11 cellular contexts compared by ENCODE assay signal in genomic region chr3:115072265-115073008, GRCh38.
DNase-seq lines count a peak whose midpoint lies in the region; ATAC-seq and TF ChIP-seq lines count a peak whose summit lies in the region.
"Had no signal": no experiment of that assay in that cellular context is flagged by ENCODE, and none has a peak within 500 bp of the region (broad histone marks: within the 10 kb centered on the region; RNA-seq: fewer than 3 reads in every experiment).

No MANE protein-coding gene starts in this region.

- H3K27ac ChIP-seq in RWPE2 (ENCODE audit: poor library complexity, severe bottlenecking) = no peak overlapping the region
- peak overlapping the region; percentile 57 to 71 (median 60) for H3K27ac ChIP-seq in gastrocnemius medialis

- H3K36me3 ChIP-seq in RWPE2 (ENCODE audit: low read depth) (no peaks in the 10 kb centered on the region), gastrocnemius medialis (no peaks in the 10 kb centered on the region)

- CTCF ChIA-PET in activated CD4-positive, alpha-beta memory T cell treated with anti-CD3 and anti-CD28 coated beads for 36 hours (lab: Charles Lee) = interaction anchor here (1.0 to 1.8 kb wide), 2 partner anchors 19 to 22 kb away, joined by 3 to 8 read pairs; no protein-coding TSS in a partner anchor

- H3K4me3 Mint-ChIP-seq in activated CD4-positive, alpha-beta memory T cell treated with anti-CD3 and anti-CD28 coated beads for 36 hours = no peak overlapping the region
- H3K4me3 Mint-ChIP-seq: activated T-cell treated with anti-CD3 and anti-CD28 coated beads, Interleukin-2, amount 50 U/mL, for 72 hours; T-helper 2 cell treated with Interferon-gamma antibody and Interleukin-4, amounts not matched to agents 5 μg/mL and 100 μg/mL, for 36 hours had no signal

- no peaks in the 10 kb centered on the region for H3K27me3 ChIP-seq in RWPE2 (ENCODE audit: insufficient read depth, poor library complexity, severe bottlenecking)
- H3K27me3 ChIP-seq in gastrocnemius medialis = no peaks in the 10 kb centered on the region

- TF ChIP-seq POLR2A in gastrocnemius medialis (IDR thresholded peaks at IDR 0.05) = no peak

- H3K4me1 ChIP-seq in RWPE2 (ENCODE audit: insufficient read depth, poor library complexity, severe bottlenecking) = peaks cover 6% of the 10 kb centered on the region
- H3K4me1 ChIP-seq in gastrocnemius medialis = peaks cover 41 to 42% of the 10 kb centered on the region in 2 donors

- H3K27me3 Mint-ChIP-seq in activated CD4-positive, alpha-beta memory T cell treated with anti-CD3 and anti-CD28 coated beads for 36 hours = no peaks in the 10 kb centered on the region

- ATAC-seq in RWPE2 (ENCODE audit: low read depth) (peak; percentile 60; the same call in 2 of the 3 replicates), gastrocnemius medialis (peak; percentile 77 to 81)
- no peak for ATAC-seq in stimulated activated naive CD8-positive, alpha-beta T cell treated with anti-CD3 and anti-CD28 coated beads, Interleukin-15, Interleukin-2, amounts not matched to agents 100 U/mL and 50 U/mL, for 24 hours
- ATAC-seq: activated T-cell treated with anti-CD3 and anti-CD28 coated beads, Interleukin-2, amount 50 U/mL, for 72 hours had no signal

- H3K4me3 ChIP-seq in RWPE2 (ENCODE audit: severe bottlenecking) (no peak overlapping the region), fibroblast of mammary gland (ENCODE audit: control insufficient read depth, low read depth, low read length) (no peak overlapping the region), gastrocnemius medialis (no peak overlapping the region)

- POLR2A ChIA-PET in activated CD4-positive, alpha-beta memory T cell treated with anti-CD3 and anti-CD28 coated beads for 36 hours (lab: Charles Lee) = no interaction called here

- H3K36me3 Mint-ChIP-seq in activated CD4-positive, alpha-beta memory T cell treated with anti-CD3 and anti-CD28 coated beads for 36 hours = peaks cover 20% of the 10 kb centered on the region

- DNase-seq in H4 (ENCODE audit: low spot score) = peak; percentile 67
- DNase-seq in RWPE2 (ENCODE audit: low spot score) = no peak
- peak; percentile 70 for DNase-seq in fibroblast of mammary gland (ENCODE audit: low read depth)
- DNase-seq in gastrocnemius medialis = no peak
- DNase-seq in Ammon's horn (ENCODE audit: low spot score) = no peak
- DNase-seq in activated CD4-positive, alpha-beta memory T cell treated with anti-CD3 and anti-CD28 coated beads for 36 hours = no peak
- DNase-seq in HT-29 (ENCODE audit: low spot score) = no peak
- no peak for DNase-seq in stimulated activated naive CD8-positive, alpha-beta T cell treated with anti-CD3 and anti-CD28 coated beads, Interleukin-15, Interleukin-2, amounts not matched to agents 100 U/mL and 50 U/mL, for 24 hours
- DNase-seq: activated T-cell treated with anti-CD3 and anti-CD28 coated beads, Interleukin-2, amount 50 U/mL, for 72 hours; NCI-H2171 treated with DMSO at 0.1 percent for 48 hours had no signal

- TF ChIP-seq CTCF in RWPE2 (IDR thresholded peaks at IDR 0.05; ENCODE audit: poor library complexity, severe bottlenecking) = no peak
- no peak for TF ChIP-seq CTCF in fibroblast of mammary gland (conservative IDR thresholded peaks at IDR 0.05; ENCODE audit: control insufficient read depth, insufficient read depth, low read depth, low read length)
- no peak for TF ChIP-seq CTCF in gastrocnemius medialis (IDR thresholded peaks at IDR 0.05 in 4 of 5, conservative IDR thresholded peaks at IDR 0.05 in 1 of 5)

- intact Hi-C loops in gastrocnemius medialis (cut with DNase I; ENCODE audit: low total_unique reads) = no loop called here
- intact Hi-C loops in activated CD4-positive, alpha-beta memory T cell treated with anti-CD3 and anti-CD28 coated beads for 36 hours (cut with micrococcal nuclease) = no loop called here

- peaks cover 2% of the 10 kb centered on the region for H3K9me3 ChIP-seq in RWPE2 (ENCODE audit: severe bottlenecking)
- no peaks in the 10 kb centered on the region for H3K9me3 ChIP-seq in gastrocnemius medialis

- H3K27ac Mint-ChIP-seq in activated CD4-positive, alpha-beta memory T cell treated with anti-CD3 and anti-CD28 coated beads for 36 hours = no peak overlapping the region
- H3K27ac Mint-ChIP-seq: activated T-cell treated with anti-CD3 and anti-CD28 coated beads, Interleukin-2, amount 50 U/mL, for 72 hours; T-helper 2 cell treated with Interferon-gamma antibody and Interleukin-4, amounts not matched to agents 5 μg/mL and 100 μg/mL, for 36 hours had no signal

- in situ Hi-C loops in gastrocnemius medialis (cut with MboI; ENCODE audit: low sequenced_read_pairs in 4 of 4) = no loop called here

- H3K9me3 Mint-ChIP-seq in activated CD4-positive, alpha-beta memory T cell treated with anti-CD3 and anti-CD28 coated beads for 36 hours = no peaks in the 10 kb centered on the region
- H3K9me3 Mint-ChIP-seq: activated T-cell treated with anti-CD3 and anti-CD28 coated beads, Interleukin-2, amount 50 U/mL, for 72 hours; T-helper 2 cell treated with Interferon-gamma antibody and Interleukin-4, amounts not matched to agents 5 μg/mL and 100 μg/mL, for 36 hours had no signal

- peaks cover 28% of the 10 kb centered on the region for H3K4me1 Mint-ChIP-seq in activated CD4-positive, alpha-beta memory T cell treated with anti-CD3 and anti-CD28 coated beads for 36 hours (ENCODE audit: low read depth)

Comparison
In these comparisons a context has a peak if more than half of its experiments do, and no peak if none do; other contexts are left out.
1. DNase-seq: peak in H4 (single experiment) and fibroblast of mammary gland (single experiment); none in RWPE2 (single experiment), gastrocnemius medialis (0 of 2), Ammon's horn (single experiment), activated CD4-positive, alpha-beta memory T cell treated with anti-CD3 and anti-CD28 coated beads for 36 hours (single experiment), HT-29 (single experiment) and stimulated activated naive CD8-positive, alpha-beta T cell treated with anti-CD3 and anti-CD28 coated beads, Interleukin-15, Interleukin-2, amounts not matched to agents 100 U/mL and 50 U/mL, for 24 hours (single experiment).